In genomic region chr5:106417163-106417562, GRCh38 we compare ENCODE assay signal across 18 cellular contexts.
"Had no signal": no experiment of that assay in that cellular context is flagged by ENCODE, and none has a peak within 500 bp of the region (broad histone marks: within the 10 kb centered on the region; RNA-seq: fewer than 3 reads in every experiment).

No MANE protein-coding gene starts in this region.

- H3K27ac ChIP-seq: colonic mucosa, esophagus muscularis mucosa, foreskin keratinocyte, gastroesophageal sphincter, heart left ventricle, hepatocyte, left lung, prostate gland, right atrium auricular region, suprapubic skin, thyroid gland had no signal

- H3K4me3 ChIP-seq: colonic mucosa, esophagus muscularis mucosa, gastroesophageal sphincter, heart left ventricle, hepatocyte, left lung, prostate gland, right atrium auricular region, suprapubic skin, thyroid gland had no signal

- H3K36me3 ChIP-seq: colonic mucosa, esophagus muscularis mucosa, gastroesophageal sphincter, heart left ventricle, left lung, prostate gland, right atrium auricular region, suprapubic skin, thyroid gland had no signal

- H3K9me3 ChIP-seq: colonic mucosa, esophagus muscularis mucosa, gastroesophageal sphincter, left lung, prostate gland, right atrium auricular region, suprapubic skin, thyroid gland had no signal

- H3K4me1 ChIP-seq: colonic mucosa, esophagus muscularis mucosa, gastroesophageal sphincter, heart left ventricle, left lung, prostate gland, right atrium auricular region, suprapubic skin, thyroid gland had no signal

- DNase-seq: colonic mucosa; effector CD8-positive, alpha-beta T cell; foreskin keratinocyte; heart left ventricle; kidney; mammary epithelial cell; naive thymus-derived CD8-positive, alpha-beta T cell; nephron progenitor cell; nucleus accumbens; stimulated activated naive B cell treated with anti-CD40 and anti-IgM and Interleukin-4, amounts not matched to agents 10 μg/mL and 1 μg/mL and 100 μg/mL, for 72 hours; thyroid gland had no signal

- H3K27me3 ChIP-seq: colonic mucosa, esophagus muscularis mucosa, foreskin keratinocyte, gastroesophageal sphincter, heart left ventricle, hepatocyte, left lung, right atrium auricular region, suprapubic skin, thyroid gland had no signal
